ENCODE assay signal across 9 cellular contexts in the genomic region with DNA sequence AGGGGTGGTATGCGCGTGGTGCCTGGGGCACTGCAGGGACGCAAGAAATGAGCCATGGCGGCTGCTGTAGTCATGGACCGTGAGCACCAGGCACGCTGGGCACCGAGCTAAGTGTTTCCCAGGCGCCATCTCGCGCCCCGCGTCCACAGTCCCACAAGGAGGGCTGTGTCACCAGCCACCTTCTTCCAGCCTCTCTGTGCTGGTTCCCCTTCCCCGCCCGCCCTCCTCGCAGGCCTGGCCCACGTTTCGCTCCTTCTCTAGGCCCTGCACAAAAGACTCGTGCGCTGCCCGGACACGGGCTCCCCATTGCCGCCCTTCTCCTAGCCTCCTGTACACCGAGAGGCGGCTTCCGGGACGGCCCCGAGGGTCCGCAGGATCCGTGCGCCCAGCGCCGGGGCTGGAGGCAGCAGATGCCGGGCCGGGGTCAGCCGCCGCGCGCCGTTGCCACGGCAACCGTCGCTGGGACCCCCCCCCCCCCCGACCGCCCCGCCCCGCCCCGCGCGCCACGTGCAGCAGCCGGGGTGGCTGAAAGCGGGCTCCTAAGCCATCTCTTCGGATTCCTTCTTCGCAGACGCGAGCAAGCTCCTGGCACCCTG.
DNase-seq lines count a peak whose midpoint lies in the region; ATAC-seq and TF ChIP-seq lines count a peak whose summit lies in the region.
"Had no signal": no experiment of that assay in that cellular context is flagged by ENCODE, and none has a peak within 500 bp of the region (broad histone marks: within the 10 kb centered on the region; RNA-seq: fewer than 3 reads in every experiment).

No MANE protein-coding gene starts in this region.

- ATAC-seq in HG02884 (IDR thresholded peaks at IDR 0.05; ENCODE audit: unreplicated experiment): peak; percentile 55
- ATAC-seq in sciatic nerve: peak; percentile 60
- no peak for ATAC-seq in HG03135 (IDR thresholded peaks at IDR 0.05; ENCODE audit: unreplicated experiment)
- no peak for ATAC-seq in GM18873 (IDR thresholded peaks at IDR 0.05; ENCODE audit: low FRiP score, unreplicated experiment)
- ATAC-seq in GM18511 (IDR thresholded peaks at IDR 0.05; ENCODE audit: unreplicated experiment): no peak

- H3K4me3 ChIP-seq in astrocyte of the spinal cord (ENCODE audit: low read depth, low read length): peak overlapping the region; percentile 18
- peak overlapping the region; percentile 55 for H3K4me3 ChIP-seq in iPS-18c (ENCODE audit: insufficient read depth, low read depth, low read length)
- H3K4me3 ChIP-seq in OCI-LY7 (ENCODE audit: low read depth, low read length, poor library complexity, severe bottlenecking): no peak overlapping the region

- POLR2A ChIA-PET in OCI-LY7 (lab: Charles Lee): no interaction called here

- no peak overlapping the region for H2AFZ ChIP-seq in OCI-LY7 (ENCODE audit: low read length)

- no peaks in the 10 kb centered on the region for H3K36me3 ChIP-seq in OCI-LY7 (ENCODE audit: insufficient read depth, low read length)

- DNase-seq in astrocyte of the spinal cord (ENCODE audit: low read depth, low spot score) (no peak), sciatic nerve (ENCODE audit: low spot score) (no peak), OCI-LY7 (ENCODE audit: low spot score) (no peak)
- DNase-seq: NCI-H2107 had no signal

- intact Hi-C loops in sciatic nerve (cut with DNase I) (no loop called here), OCI-LY7 (cut with micrococcal nuclease; ENCODE audit: unreplicated experiment) (no loop called here)

- no peaks in the 10 kb centered on the region for H3K79me2 ChIP-seq in OCI-LY7 (ENCODE audit: insufficient read depth, low read depth, low read length)

- H3K9me3 ChIP-seq in iPS-18c (ENCODE audit: control insufficient read depth, insufficient read depth, low read length) (peaks cover 4% of the 10 kb centered on the region), OCI-LY7 (ENCODE audit: low read length) (no peaks in the 10 kb centered on the region)

- no peaks in the 10 kb centered on the region for H3K4me1 ChIP-seq in OCI-LY7 (ENCODE audit: insufficient read depth, low read length, poor library complexity, severe bottlenecking)

- no TSS peak for BruUV-seq in OCI-LY7 (replicated peaks; lab: Mats Ljungman, UMichigan)

- no peak overlapping the region for H3K27ac ChIP-seq in OCI-LY7 (ENCODE audit: low read depth, low read length, poor library complexity, severe bottlenecking)

- H4K20me1 ChIP-seq in OCI-LY7 (ENCODE audit: insufficient read depth, low read length): no peaks in the 10 kb centered on the region

- CTCF ChIA-PET in OCI-LY7 (lab: Charles Lee; ENCODE audit: unreplicated experiment): no interaction called here

- no peaks in the 10 kb centered on the region for H3K9me2 ChIP-seq in OCI-LY7 (ENCODE audit: insufficient read depth, low read length)

- TF ChIP-seq CTCF in astrocyte of the spinal cord (IDR thresholded peaks at IDR 0.05; ENCODE audit: low read depth, low read length) (no peak), OCI-LY7 (conservative IDR thresholded peaks at IDR 0.05; ENCODE audit: low read length) (no peak)

- no peak overlapping the region for H3K4me2 ChIP-seq in OCI-LY7 (ENCODE audit: low read length)

- in situ Hi-C loops in astrocyte of the spinal cord (cut with HindIII; ENCODE audit: low sequenced_read_pairs): no loop called here

Comparison
In these comparisons a context has a peak if more than half of its experiments do, and no peak if none do; other contexts are left out.
1. ATAC-seq: peak in HG02884 (single experiment) and sciatic nerve (single experiment); none in HG03135 (single experiment), GM18873 (single experiment) and GM18511 (single experiment).